ENCODE assay signal across 11 cellular contexts in genomic region chr1:12204140-12204539, GRCh38. TPM values are rescaled to one million over a fixed set of nuclear protein-coding genes. Genes with fewer than 3 reads are reported as not detected.
DNase-seq lines count a peak whose midpoint lies in the region; ATAC-seq lines count a peak whose summit lies in the region.
"Had no signal": no experiment of that assay in that cellular context is flagged by ENCODE, and none has a peak within 500 bp of the region (broad histone marks: within the 10 kb centered on the region; RNA-seq: fewer than 3 reads in every experiment).

No MANE protein-coding gene starts in this region.

- peaks cover 16% of the 10 kb centered on the region for H3K36me3 ChIP-seq in CD8-positive, alpha-beta memory T cell (ENCODE audit: insufficient read depth, low read length)

- no peaks in the 10 kb centered on the region for H3K27me3 Mint-ChIP-seq in CD8-positive, alpha-beta memory T cell

- H3K4me1 ChIP-seq in CD8-positive, alpha-beta memory T cell (ENCODE audit: insufficient read depth, low read length) = peaks cover 50% of the 10 kb centered on the region

- no peaks in the 10 kb centered on the region for H3K9me3 ChIP-seq in CD8-positive, alpha-beta memory T cell (ENCODE audit: low read length)
- H3K9me3 ChIP-seq: neutrophil had no signal

- no peak overlapping the region for H3K27ac ChIP-seq in CD8-positive, alpha-beta memory T cell (ENCODE audit: low read depth, low read length)

- H3K27me3 ChIP-seq in CD8-positive, alpha-beta memory T cell (ENCODE audit: insufficient read depth, low read length, poor library complexity, severe bottlenecking) = no peaks in the 10 kb centered on the region
- H3K27me3 ChIP-seq: neutrophil had no signal

- peaks cover 57 to 79% (median 69%) of the 10 kb centered on the region in 3 donors for H3K4me1 Mint-ChIP-seq in CD8-positive, alpha-beta memory T cell

- peak overlapping the region in 6 of 7 donors; percentile 3 to 79 (median 52) for H3K4me3 Mint-ChIP-seq in CD8-positive, alpha-beta memory T cell

- peak overlapping the region; percentile 54 to 97 (median 86) for H3K27ac Mint-ChIP-seq in CD8-positive, alpha-beta memory T cell
- peak overlapping the region; percentile 25 to 88 for H3K27ac Mint-ChIP-seq in activated naive CD4-positive, alpha-beta T cell treated with anti-CD3 and anti-CD28 coated beads, Interleukin-2, amount 50 U/mL, for 72 hours

- H3K36me3 Mint-ChIP-seq in CD8-positive, alpha-beta memory T cell = peaks cover 0 to 82% (median 4%) of the 10 kb centered on the region in 3 donors
- peaks cover 4 to 24% of the 10 kb centered on the region in 2 donors for H3K36me3 Mint-ChIP-seq in activated naive CD4-positive, alpha-beta T cell treated with anti-CD3 and anti-CD28 coated beads, Interleukin-2, amount 50 U/mL, for 72 hours

- peak in 2 of 5 donors; percentile 24 to 31 for DNase-seq in CD8-positive, alpha-beta memory T cell
- no peak for DNase-seq in activated naive CD4-positive, alpha-beta T cell treated with anti-CD3 and anti-CD28 coated beads, Interleukin-2, amount 50 U/mL, for 72 hours (ENCODE audit: low spot score in 2 of 2)
- peak; percentile 62 for DNase-seq in stimulated activated CD4-positive, alpha-beta T cell treated with anti-CD3 and anti-CD28 coated beads, Interleukin-2, amount 100 ng/mL, for 24 hours
- DNase-seq in NCI-H226 (no peak), pons (ENCODE audit: low spot score) (no peak), NCI-H146 treated with DMSO at 0.1 percent for 48 hours (lab: John Stamatoyannopoulos, UW; ENCODE audit: unreplicated experiment) (no peak)
- DNase-seq: NCI-H524 treated with DMSO at 0.1 percent for 48 hours had no signal

- CTCF ChIA-PET in CD8-positive, alpha-beta memory T cell (lab: Charles Lee) = interaction anchor here (0.6 to 16.9 kb wide), 2 partner anchors 83 to 255 kb away, joined by 3 to 348 read pairs; no protein-coding TSS in a partner anchor

- POLR2A ChIA-PET in CD8-positive, alpha-beta memory T cell (lab: Charles Lee) = no interaction called here

- no peak overlapping the region for H3K4me3 ChIP-seq in CD8-positive, alpha-beta memory T cell (ENCODE audit: low read length)

- ATAC-seq in activated CD4-positive, CD25-positive, alpha-beta regulatory T cell treated with anti-CD3 and anti-CD28 coated beads, Interleukin-2, amount 50 U/mL, for 24 hours = peak; percentile 62 to 68
- peak; percentile 32 to 72 for ATAC-seq in activated naive CD4-positive, alpha-beta T cell treated with anti-CD3 and anti-CD28 coated beads, Interleukin-2, amount 50 U/mL, for 72 hours
- no peak for ATAC-seq in GM18909 (IDR thresholded peaks at IDR 0.05; ENCODE audit: poor library complexity, unreplicated experiment)
- ATAC-seq: SK-N-SH treated with all-trans-retinoic acid at 6 μM for 48 hours had no signal

- no peaks in the 10 kb centered on the region for H3K9me3 Mint-ChIP-seq in CD8-positive, alpha-beta memory T cell
- H3K9me3 Mint-ChIP-seq in activated naive CD4-positive, alpha-beta T cell treated with anti-CD3 and anti-CD28 coated beads, Interleukin-2, amount 50 U/mL, for 72 hours = no peaks in the 10 kb centered on the region

RNA-seq across cellular contexts. Expression of gene VPS13D, which starts 25.7 kb away (rescaled TPM):
- total RNA-seq in CD8-positive, alpha-beta memory T cell = 10 to 100 TPM; 24.1 to 28.5 TPM
- polyA plus RNA-seq in CD8-positive, alpha-beta memory T cell = 9.7 TPM
- 10 to 100 TPM; 31.2 to 40.7 TPM for total RNA-seq in activated naive CD4-positive, alpha-beta T cell treated with anti-CD3 and anti-CD28 coated beads, Interleukin-2, amount 50 U/mL, for 72 hours

RNA-seq across cellular contexts. Expression of gene TNFRSF1B, which starts 37.3 kb away (rescaled TPM):
- total RNA-seq in CD8-positive, alpha-beta memory T cell = 100 to 1,000 TPM; 169 to 174 TPM
- 164 TPM for polyA plus RNA-seq in CD8-positive, alpha-beta memory T cell
- total RNA-seq in activated naive CD4-positive, alpha-beta T cell treated with anti-CD3 and anti-CD28 coated beads, Interleukin-2, amount 50 U/mL, for 72 hours = 100 to 1,000 TPM in 1 of 2 donors, 10 to 100 TPM in 1; 98.1 to 143 TPM

Comparison
In these comparisons a context has a peak if more than half of its experiments do, and no peak if none do; other contexts are left out.
1. DNase-seq: peak in stimulated activated CD4-positive, alpha-beta T cell treated with anti-CD3 and anti-CD28 coated beads, Interleukin-2, amount 100 ng/mL, for 24 hours (2 of 2); none in activated naive CD4-positive, alpha-beta T cell treated with anti-CD3 and anti-CD28 coated beads, Interleukin-2, amount 50 U/mL, for 72 hours (0 of 2), NCI-H226 (single experiment), pons (single experiment) and NCI-H146 treated with DMSO at 0.1 percent for 48 hours (single experiment).